In genomic region chr21:38721983-38722382, GRCh38 we compare ENCODE assay signal across 26 cellular contexts.
DNase-seq lines count a peak whose midpoint lies in the region; ATAC-seq and TF ChIP-seq lines count a peak whose summit lies in the region.
"Had no signal": no experiment of that assay in that cellular context is flagged by ENCODE, and none has a peak within 500 bp of the region (broad histone marks: within the 10 kb centered on the region; RNA-seq: fewer than 3 reads in every experiment).

No MANE protein-coding gene starts in this region.

- intact Hi-C loops in activated CD8-positive, alpha-beta T cell treated with anti-CD3 and anti-CD28 coated beads for 36 hours (cut with micrococcal nuclease), result no loop called here

- CTCF ChIA-PET in activated CD8-positive, alpha-beta T cell treated with anti-CD3 and anti-CD28 coated beads for 36 hours (lab: Charles Lee), result no interaction called here
- CTCF ChIA-PET in SK-N-SH (lab: Yijun Ruan, JAX), result interaction anchor here (0.5 to 3.8 kb wide), 4 partner anchors 9 to 1746 kb away, joined by 3 to 15 read pairs (median 4); no protein-coding TSS in a partner anchor
- CTCF ChIA-PET in activated naive CD4-positive, alpha-beta T cell treated with anti-CD3 and anti-CD28 coated beads, Interleukin-2, amount 10 ng/mL, durations not matched to agents 7 days and 5 days (lab: Charles Lee), result interaction anchor here (1.0 kb wide), 1 partner anchor 416 kb away, joined by 3 read pairs; no protein-coding TSS in a partner anchor

- no peaks in the 10 kb centered on the region for H3K9me2 ChIP-seq in SK-N-SH

- no peak overlapping the region for H3K4me3 ChIP-seq in AG10803 (ENCODE audit: low read length)
- H3K4me3 ChIP-seq in fibroblast of pulmonary artery (replicated peaks; ENCODE audit: low read depth, low read length), result no peak overlapping the region
- H3K4me3 ChIP-seq in SK-N-SH (ENCODE audit: low read depth in 2 of 2, low read length in 1 of 2), result no peak overlapping the region
- H3K4me3 ChIP-seq: dorsolateral prefrontal cortex, heart left ventricle, smooth muscle cell, upper lobe of right lung had no signal

- H3K4me3 Mint-ChIP-seq in activated CD8-positive, alpha-beta T cell treated with anti-CD3 and anti-CD28 coated beads for 36 hours, result no peak overlapping the region
- no peak overlapping the region for H3K4me3 Mint-ChIP-seq in activated naive CD4-positive, alpha-beta T cell treated with anti-CD3 and anti-CD28 coated beads, Interleukin-2, amount 10 ng/mL, durations not matched to agents 7 days and 5 days
- H3K4me3 Mint-ChIP-seq: activated CD4-positive, alpha-beta T cell treated with anti-CD3 and anti-CD28 coated beads, Interleukin-2, amount 10 ng/mL, durations not matched to agents 7 days and 5 days; activated naive CD4-positive, alpha-beta T cell treated with anti-CD3 and anti-CD28 coated beads, Interleukin-2, amount 50 U/mL, for 24 hours; central memory CD8-positive, alpha-beta T cell; naive thymus-derived CD8-positive, alpha-beta T cell had no signal

- no peak overlapping the region for H3K4me2 ChIP-seq in SK-N-SH
- H3K4me2 ChIP-seq: smooth muscle cell had no signal

- DNase-seq in AG10803 (ENCODE audit: low read depth) (peak; percentile 46), GM03348 (ENCODE audit: low spot score) (peak; percentile 24), NOMO-1 treated with DMSO at 0.1 percent for 48 hours (lab: John Stamatoyannopoulos, UW; ENCODE audit: unreplicated experiment) (peak; percentile 35), fibroblast of pulmonary artery (ENCODE audit: low read depth) (peak; percentile 56), midbrain (lab: John Stamatoyannopoulos, UW) (no peak), SK-N-SH (no peak)
- no peak for DNase-seq in activated CD8-positive, alpha-beta T cell treated with anti-CD3 and anti-CD28 coated beads for 36 hours
- DNase-seq in activated naive CD4-positive, alpha-beta T cell treated with anti-CD3 and anti-CD28 coated beads, Interleukin-2, amount 10 ng/mL, durations not matched to agents 7 days and 5 days, result no peak
- DNase-seq: activated CD4-positive, alpha-beta T cell treated with anti-CD3 and anti-CD28 coated beads, Interleukin-2, amount 10 ng/mL, durations not matched to agents 7 days and 5 days; aorta; C1 segment of cervical spinal cord; DMS79 treated with DMSO at 0.1 percent for 48 hours; dorsolateral prefrontal cortex; heart left ventricle; KBM-7; left cardiac atrium; naive thymus-derived CD8-positive, alpha-beta T cell; NCI-H187; NCI-H69; stimulated activated CD4-positive, alpha-beta T cell treated with anti-CD3 and anti-CD28 coated beads, Interleukin-2, amount 100 ng/mL, for 24 hours; upper lobe of right lung had no signal

- no peaks in the 10 kb centered on the region; a peak in 1 of 4 replicates for H3K4me1 ChIP-seq in SK-N-SH (ENCODE audit: control insufficient read depth in 1 of 2, insufficient read depth in 2 of 2, low read depth in 1 of 2, low read length in 1 of 2)
- H3K4me1 ChIP-seq: heart left ventricle, upper lobe of right lung had no signal

- no peaks in the 10 kb centered on the region for H3K79me2 ChIP-seq in SK-N-SH (ENCODE audit: insufficient read depth)

- no peaks in the 10 kb centered on the region for H3F3A ChIP-seq in SK-N-SH (replicated peaks; ENCODE audit: insufficient read depth)

- H3K27me3 Mint-ChIP-seq in activated CD8-positive, alpha-beta T cell treated with anti-CD3 and anti-CD28 coated beads for 36 hours, result no peaks in the 10 kb centered on the region
- peaks cover 9% of the 10 kb centered on the region for H3K27me3 Mint-ChIP-seq in activated naive CD4-positive, alpha-beta T cell treated with anti-CD3 and anti-CD28 coated beads, Interleukin-2, amount 10 ng/mL, durations not matched to agents 7 days and 5 days

- TF ChIP-seq RAD21 in SK-N-SH (IDR thresholded peaks at IDR 0.05; ENCODE audit: low read length), result no peak

- TF ChIP-seq EP300 in SK-N-SH (IDR thresholded peaks at IDR 0.05; ENCODE audit: borderline replicate concordance in 1 of 2, low read depth in 1 of 2, low read length in 1 of 2), result no peak

- no peak overlapping the region for H3K27ac ChIP-seq in SK-N-SH (ENCODE audit: low read depth in 2 of 2, low read length in 1 of 2)
- H3K27ac ChIP-seq: dorsolateral prefrontal cortex, heart left ventricle, RWPE1, upper lobe of right lung, VCaP had no signal

- H3K9ac ChIP-seq in SK-N-SH, result no peak overlapping the region

- no peaks in the 10 kb centered on the region for H3K36me3 ChIP-seq in SK-N-SH (replicated peaks in 1 of 2; ENCODE audit: control insufficient read depth in 1 of 2, insufficient read depth in 2 of 2, low read length in 1 of 2)
- H3K36me3 ChIP-seq: heart left ventricle, upper lobe of right lung had no signal

- no peaks in the 10 kb centered on the region for H3K9me3 ChIP-seq in SK-N-SH
- H3K9me3 ChIP-seq: upper lobe of right lung had no signal

- H3K27me3 ChIP-seq in SK-N-SH (ENCODE audit: insufficient read depth), result no peaks in the 10 kb centered on the region
- H3K27me3 ChIP-seq: dorsolateral prefrontal cortex, heart left ventricle, upper lobe of right lung had no signal

- WGBS in SK-N-SH (ENCODE audit: low lambda C conversion rate), result 78% methylated on average over 8 of the region's 8 CpGs

- H3K27ac Mint-ChIP-seq in activated CD8-positive, alpha-beta T cell treated with anti-CD3 and anti-CD28 coated beads for 36 hours, result no peak overlapping the region
- H3K27ac Mint-ChIP-seq in activated naive CD4-positive, alpha-beta T cell treated with anti-CD3 and anti-CD28 coated beads, Interleukin-2, amount 10 ng/mL, durations not matched to agents 7 days and 5 days, result no peak overlapping the region
- H3K27ac Mint-ChIP-seq: activated CD4-positive, alpha-beta T cell treated with anti-CD3 and anti-CD28 coated beads, Interleukin-2, amount 10 ng/mL, durations not matched to agents 7 days and 5 days; activated naive CD4-positive, alpha-beta T cell treated with anti-CD3 and anti-CD28 coated beads, Interleukin-2, amount 50 U/mL, for 24 hours; naive thymus-derived CD8-positive, alpha-beta T cell had no signal

- H4K20me1 ChIP-seq in SK-N-SH (ENCODE audit: insufficient read depth), result no peaks in the 10 kb centered on the region

- no peak overlapping the region for H2AFZ ChIP-seq in SK-N-SH (ENCODE audit: low read depth)

- peaks cover 14% of the 10 kb centered on the region for H3K9me3 Mint-ChIP-seq in activated CD8-positive, alpha-beta T cell treated with anti-CD3 and anti-CD28 coated beads for 36 hours
- peaks cover 9% of the 10 kb centered on the region for H3K9me3 Mint-ChIP-seq in activated naive CD4-positive, alpha-beta T cell treated with anti-CD3 and anti-CD28 coated beads, Interleukin-2, amount 10 ng/mL, durations not matched to agents 7 days and 5 days

- no peak for TF ChIP-seq CTCF in AG10803 (conservative IDR thresholded peaks at IDR 0.05; ENCODE audit: low read length)
- TF ChIP-seq CTCF in fibroblast of pulmonary artery (IDR thresholded peaks at IDR 0.05; ENCODE audit: low read length, missing control alignments), result no peak
- no peak for TF ChIP-seq CTCF in activated CD8-positive, alpha-beta T cell treated with anti-CD3 and anti-CD28 coated beads for 36 hours (IDR thresholded peaks at IDR 0.05)
- TF ChIP-seq CTCF in SK-N-SH (IDR thresholded peaks at IDR 0.05), result no peak

- H3K36me3 Mint-ChIP-seq in activated CD8-positive, alpha-beta T cell treated with anti-CD3 and anti-CD28 coated beads for 36 hours (ENCODE audit: low read depth), result no peaks in the 10 kb centered on the region
- no peaks in the 10 kb centered on the region for H3K36me3 Mint-ChIP-seq in activated naive CD4-positive, alpha-beta T cell treated with anti-CD3 and anti-CD28 coated beads, Interleukin-2, amount 10 ng/mL, durations not matched to agents 7 days and 5 days

- ATAC-seq in activated CD8-positive, alpha-beta T cell treated with anti-CD3 and anti-CD28 coated beads for 36 hours, result no peak
- ATAC-seq: heart left ventricle; left cardiac atrium; naive thymus-derived CD8-positive, alpha-beta T cell; upper lobe of right lung had no signal

- POLR2A ChIA-PET in activated CD8-positive, alpha-beta T cell treated with anti-CD3 and anti-CD28 coated beads for 36 hours (lab: Charles Lee), result interaction anchor here (0.6 kb wide), 1 partner anchor 360 kb away, joined by 3 read pairs; no protein-coding TSS in a partner anchor
- POLR2A ChIA-PET in SK-N-SH (lab: Yijun Ruan, JAX), result no interaction called here

- no peaks in the 10 kb centered on the region for H3K4me1 Mint-ChIP-seq in activated CD8-positive, alpha-beta T cell treated with anti-CD3 and anti-CD28 coated beads for 36 hours (ENCODE audit: low read depth)
- no peaks in the 10 kb centered on the region for H3K4me1 Mint-ChIP-seq in activated naive CD4-positive, alpha-beta T cell treated with anti-CD3 and anti-CD28 coated beads, Interleukin-2, amount 10 ng/mL, durations not matched to agents 7 days and 5 days
- H3K4me1 Mint-ChIP-seq: activated CD4-positive, alpha-beta T cell treated with anti-CD3 and anti-CD28 coated beads, Interleukin-2, amount 10 ng/mL, durations not matched to agents 7 days and 5 days; activated naive CD4-positive, alpha-beta T cell treated with anti-CD3 and anti-CD28 coated beads, Interleukin-2, amount 50 U/mL, for 24 hours; central memory CD8-positive, alpha-beta T cell; naive thymus-derived CD8-positive, alpha-beta T cell had no signal

TF ChIP-seq in SK-N-SH, 30 proteins besides CTCF, POLR2A, EP300 and RAD21 (continues in another document):
- TF ChIP-seq RXRA (IDR thresholded peaks at IDR 0.05; ENCODE audit: borderline replicate concordance, low read depth), result no peak
- TF ChIP-seq NFIC (IDR thresholded peaks at IDR 0.05; ENCODE audit: borderline replicate concordance), result no peak
- no peak for TF ChIP-seq FOXJ3 (CRISPR knock-in tag; IDR thresholded peaks at IDR 0.05)

Comparison
In these comparisons a context has a peak if more than half of its experiments do, and no peak if none do; other contexts are left out.
1. DNase-seq: peak in AG10803 (single experiment), GM03348 (single experiment), NOMO-1 treated with DMSO at 0.1 percent for 48 hours (single experiment) and fibroblast of pulmonary artery (single experiment); none in midbrain (single experiment), activated CD8-positive, alpha-beta T cell treated with anti-CD3 and anti-CD28 coated beads for 36 hours (single experiment), SK-N-SH (single experiment) and activated naive CD4-positive, alpha-beta T cell treated with anti-CD3 and anti-CD28 coated beads, Interleukin-2, amount 10 ng/mL, durations not matched to agents 7 days and 5 days (single experiment).